8 cellular contexts compared by ENCODE assay signal in genomic region chr6:99568103-99568933, GRCh38. TPM values are rescaled to one million over a fixed set of nuclear protein-coding genes. Genes with fewer than 3 reads are reported as not detected.
DNase-seq lines count a peak whose midpoint lies in the region; ATAC-seq lines count a peak whose summit lies in the region.

Gene CCNC (minus strand): TSS chr6:99568660. CDS start chr6:99568527, 133 bp downstream.

- H3K27me3 ChIP-seq in CD8-positive, alpha-beta memory T cell (ENCODE audit: insufficient read depth, low read length, poor library complexity, severe bottlenecking) = no peaks in the 10 kb centered on the region
- H3K27me3 ChIP-seq in endocrine pancreas (ENCODE audit: control insufficient read depth, insufficient read depth, low read length) (no peaks in the 10 kb centered on the region), mesenchymal stem cell (ENCODE audit: control insufficient read depth in 1 of 2, insufficient read depth in 1 of 2, low read length in 2 of 2) (no peaks in the 10 kb centered on the region)

- H3K14ac ChIP-seq in mesenchymal stem cell (ENCODE audit: low read length in 2 of 2) = peak within 1 kb of the TSS in 1 of 2 experiments; percentile 57

- peak within 1 kb of the TSS; percentile 62 for H2AK5ac ChIP-seq in mesenchymal stem cell (ENCODE audit: low read length, severe bottlenecking)

- ATAC-seq in GM19467 (IDR thresholded peaks at IDR 0.05; ENCODE audit: unreplicated experiment) = peak; percentile 98

- H4K8ac ChIP-seq in mesenchymal stem cell (ENCODE audit: low read length) = peak within 1 kb of the TSS; percentile 93

- no peaks in the 10 kb centered on the region for H3K9me3 Mint-ChIP-seq in CD8-positive, alpha-beta memory T cell

- peak within 1 kb of the TSS; percentile 85 for H3K4me3 ChIP-seq in CD8-positive, alpha-beta memory T cell (ENCODE audit: low read length)
- H3K4me3 ChIP-seq in endocrine pancreas (ENCODE audit: control insufficient read depth, insufficient read depth, low read length) = peak within 1 kb of the TSS; percentile 99
- H3K4me3 ChIP-seq in mesenchymal stem cell (ENCODE audit: insufficient read depth in 1 of 2, low read depth in 1 of 2, low read length in 2 of 2) = peak within 1 kb of the TSS; percentile 87 to 89

- peak within 1 kb of the TSS in 1 of 2 experiments; percentile 32 for H3K23ac ChIP-seq in mesenchymal stem cell (ENCODE audit: low read length in 2 of 2)

- H3K18ac ChIP-seq in mesenchymal stem cell (ENCODE audit: low read depth in 1 of 2, low read length in 2 of 2) = peak within 1 kb of the TSS; percentile 82 to 91

- H3K36me3 ChIP-seq in CD8-positive, alpha-beta memory T cell (ENCODE audit: insufficient read depth, low read length) = no peaks in the 10 kb centered on the region
- H3K36me3 ChIP-seq in endocrine pancreas (ENCODE audit: control insufficient read depth, insufficient read depth, low read length) (no peaks in the 10 kb centered on the region), mesenchymal stem cell (ENCODE audit: control insufficient read depth in 1 of 2, insufficient read depth in 2 of 2, low read depth in 1 of 2, low read length in 2 of 2) (no peaks in the 10 kb centered on the region)

- H2AFZ ChIP-seq in mesenchymal stem cell (ENCODE audit: low read depth, low read length) = peak within 1 kb of the TSS; percentile 84

- peak within 1 kb of the TSS; percentile 92 for H3K4me2 ChIP-seq in mesenchymal stem cell (ENCODE audit: low read length, poor library complexity, severe bottlenecking)

- H2BK15ac ChIP-seq in mesenchymal stem cell (ENCODE audit: low read depth, poor library complexity, severe bottlenecking) = peak within 1 kb of the TSS; percentile 26

- H3K4ac ChIP-seq in mesenchymal stem cell (ENCODE audit: low read depth in 1 of 2, low read length in 2 of 2) = peak within 1 kb of the TSS; percentile 64 to 75

- DNase-seq in CD8-positive, alpha-beta memory T cell = peak; percentile 76 to 90 (median 85)
- DNase-seq in HS-27A (ENCODE audit: low read depth) (peak; percentile 60), NOMO-1 treated with DMSO at 0.1 percent for 48 hours (lab: John Stamatoyannopoulos, UW; ENCODE audit: unreplicated experiment) (peak; percentile 90), mesenchymal stem cell (peak; percentile 97)
- peak; percentile 80 to 82 (median 80) for DNase-seq in activated CD8-positive, alpha-beta memory T cell treated with anti-CD3 and anti-CD28 coated beads for 48 hours (ENCODE audit: low read depth in 2 of 3, low spot score in 2 of 3)
- DNase-seq in stimulated activated CD8-positive, alpha-beta memory T cell treated with anti-CD3 and anti-CD28 coated beads, Interleukin-12 subunit alpha, Interleukin-12 subunit beta, amount 100 ng/mL, for 4 hours (ENCODE audit: low read depth) = peak; percentile 79

- H3K27ac Mint-ChIP-seq in CD8-positive, alpha-beta memory T cell = peak within 1 kb of the TSS; percentile 76 to 100 (median 94)

- no peaks in the 10 kb centered on the region for H3K9me3 ChIP-seq in CD8-positive, alpha-beta memory T cell (ENCODE audit: low read length)
- H3K9me3 ChIP-seq in endocrine pancreas (ENCODE audit: control insufficient read depth, low read length) (no peaks in the 10 kb centered on the region), mesenchymal stem cell (ENCODE audit: control insufficient read depth, low read length) (no peaks in the 10 kb centered on the region)

- peak within 1 kb of the TSS; percentile 62 for H2BK5ac ChIP-seq in mesenchymal stem cell (ENCODE audit: low read depth, low read length, poor library complexity, severe bottlenecking)

- peak within 1 kb of the TSS; percentile 80 for H4K91ac ChIP-seq in mesenchymal stem cell (ENCODE audit: low read length)

- under 1% methylated on average over 63 of the region's 64 CpGs for WGBS in mesenchymal stem cell

- peak within 1 kb of the TSS; percentile 75 for H3K9ac ChIP-seq in endocrine pancreas (ENCODE audit: control insufficient read depth, insufficient read depth, low read length)
- H3K9ac ChIP-seq in mesenchymal stem cell (ENCODE audit: low read length) = peak within 1 kb of the TSS; percentile 96

- no peaks in the 10 kb centered on the region for H3K79me1 ChIP-seq in mesenchymal stem cell (replicated peaks; ENCODE audit: low read length, poor library complexity, severe bottlenecking)

- peaks cover 15% of the 10 kb centered on the region for H3K4me1 ChIP-seq in CD8-positive, alpha-beta memory T cell (ENCODE audit: insufficient read depth, low read length)
- H3K4me1 ChIP-seq in endocrine pancreas (ENCODE audit: control insufficient read depth, insufficient read depth, low read length) (peaks cover 19% of the 10 kb centered on the region), mesenchymal stem cell (ENCODE audit: control insufficient read depth, insufficient read depth, low read depth, low read length) (no peaks in the 10 kb centered on the region)

- H2BK12ac ChIP-seq in mesenchymal stem cell (ENCODE audit: low read length in 2 of 2) = no peak within 1 kb of the TSS

- CTCF ChIA-PET in CD8-positive, alpha-beta memory T cell (lab: Charles Lee) = interaction anchor here (0.5 to 3.0 kb wide), 9 partner anchors 17 to 178 kb away, joined by 3 to 16 read pairs (median 4); no protein-coding TSS in a partner anchor

- peaks cover 0 to 12% (median 0%) of the 10 kb centered on the region in 3 donors for H3K36me3 Mint-ChIP-seq in CD8-positive, alpha-beta memory T cell

- POLR2A ChIA-PET in CD8-positive, alpha-beta memory T cell (lab: Charles Lee) = interaction anchor here (0.5 to 1.9 kb wide), 4 partner anchors 20 to 52 kb away, joined by 3 to 7 read pairs (median 4); partner anchors contain the start of gene USP45

- peak within 1 kb of the TSS; percentile 34 for H2BK120ac ChIP-seq in mesenchymal stem cell (ENCODE audit: low read depth, low read length)

- H3K4me3 Mint-ChIP-seq in CD8-positive, alpha-beta memory T cell = peak within 1 kb of the TSS; percentile 95 to 100 (median 98)

- peaks cover 39 to 57% (median 53%) of the 10 kb centered on the region in 3 donors for H3K4me1 Mint-ChIP-seq in CD8-positive, alpha-beta memory T cell

- H3K27me3 Mint-ChIP-seq in CD8-positive, alpha-beta memory T cell = no peaks in the 10 kb centered on the region

- peak within 1 kb of the TSS; percentile 83 for H3K27ac ChIP-seq in CD8-positive, alpha-beta memory T cell (ENCODE audit: low read depth, low read length)
- H3K27ac ChIP-seq in mesenchymal stem cell (ENCODE audit: low read length, poor library complexity, severe bottlenecking) = peak within 1 kb of the TSS; percentile 79

RNA-seq across cellular contexts. Expression of gene CCNC, which starts in this region (rescaled TPM):
- total RNA-seq in CD8-positive, alpha-beta memory T cell = 10 to 100 TPM; 62.5 to 64.8 TPM
- 39.6 TPM for polyA plus RNA-seq in CD8-positive, alpha-beta memory T cell
- polyA plus RNA-seq in mesenchymal stem cell (2013, experiment 1 of 2) = 26.7 TPM
- polyA plus RNA-seq in mesenchymal stem cell (2013, experiment 2 of 2) = 27.8 TPM

Comparison
In these comparisons a context has a peak if more than half of its experiments do, and no peak if none do; other contexts are left out.
1. Peak in every context shown above with its lines: DNase-seq, ATAC-seq, H3K4me3 ChIP-seq and H3K27ac ChIP-seq.